Comparison of ENCODE assay signal across 1 cellular context in the genomic region with DNA sequence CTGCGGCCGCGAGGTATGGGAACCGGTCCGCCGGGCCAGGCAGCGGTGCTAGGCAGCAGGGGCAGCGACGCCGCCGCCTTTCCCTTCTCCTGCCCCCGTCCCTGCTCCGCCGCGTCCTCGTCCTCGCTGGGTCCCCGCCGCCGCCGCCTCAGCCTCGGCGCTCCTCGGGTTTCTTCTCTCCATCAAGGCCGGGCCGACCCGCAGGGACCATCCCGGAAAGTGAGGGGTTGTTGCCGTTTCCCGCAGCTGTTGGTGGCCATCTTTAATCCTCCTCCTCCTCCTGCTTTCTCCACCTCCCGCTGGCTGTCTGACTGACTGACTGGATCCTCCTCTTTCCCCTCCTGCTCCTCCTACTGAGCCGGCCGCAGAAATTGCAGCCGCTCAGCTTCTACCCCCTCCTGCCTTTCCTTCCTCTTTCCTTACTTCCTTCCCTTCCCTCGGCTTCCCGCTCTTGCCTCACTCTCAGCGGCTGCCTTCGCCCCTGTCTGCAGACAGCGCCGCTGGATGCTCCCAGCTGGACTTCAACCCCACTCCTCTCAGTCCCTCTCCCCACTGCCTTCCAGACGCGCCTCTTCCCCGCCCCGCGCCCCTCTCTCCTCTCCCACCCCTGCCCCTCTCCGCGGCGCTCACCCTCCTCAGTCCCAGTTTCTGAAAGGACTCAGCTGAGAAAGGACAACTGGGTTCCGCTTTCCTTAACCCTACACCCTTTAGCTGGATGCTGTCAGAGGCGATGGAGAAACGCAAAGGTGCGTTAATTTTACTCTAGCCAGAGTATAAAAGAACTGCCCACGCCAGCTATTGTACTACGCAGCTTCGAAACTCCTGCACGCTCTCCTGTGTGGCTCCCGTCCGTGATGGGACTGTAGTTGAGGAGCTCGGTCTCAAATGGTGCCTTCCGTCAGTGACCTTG.
TF ChIP-seq lines count a peak whose summit lies in the region.

A gene with protein sequence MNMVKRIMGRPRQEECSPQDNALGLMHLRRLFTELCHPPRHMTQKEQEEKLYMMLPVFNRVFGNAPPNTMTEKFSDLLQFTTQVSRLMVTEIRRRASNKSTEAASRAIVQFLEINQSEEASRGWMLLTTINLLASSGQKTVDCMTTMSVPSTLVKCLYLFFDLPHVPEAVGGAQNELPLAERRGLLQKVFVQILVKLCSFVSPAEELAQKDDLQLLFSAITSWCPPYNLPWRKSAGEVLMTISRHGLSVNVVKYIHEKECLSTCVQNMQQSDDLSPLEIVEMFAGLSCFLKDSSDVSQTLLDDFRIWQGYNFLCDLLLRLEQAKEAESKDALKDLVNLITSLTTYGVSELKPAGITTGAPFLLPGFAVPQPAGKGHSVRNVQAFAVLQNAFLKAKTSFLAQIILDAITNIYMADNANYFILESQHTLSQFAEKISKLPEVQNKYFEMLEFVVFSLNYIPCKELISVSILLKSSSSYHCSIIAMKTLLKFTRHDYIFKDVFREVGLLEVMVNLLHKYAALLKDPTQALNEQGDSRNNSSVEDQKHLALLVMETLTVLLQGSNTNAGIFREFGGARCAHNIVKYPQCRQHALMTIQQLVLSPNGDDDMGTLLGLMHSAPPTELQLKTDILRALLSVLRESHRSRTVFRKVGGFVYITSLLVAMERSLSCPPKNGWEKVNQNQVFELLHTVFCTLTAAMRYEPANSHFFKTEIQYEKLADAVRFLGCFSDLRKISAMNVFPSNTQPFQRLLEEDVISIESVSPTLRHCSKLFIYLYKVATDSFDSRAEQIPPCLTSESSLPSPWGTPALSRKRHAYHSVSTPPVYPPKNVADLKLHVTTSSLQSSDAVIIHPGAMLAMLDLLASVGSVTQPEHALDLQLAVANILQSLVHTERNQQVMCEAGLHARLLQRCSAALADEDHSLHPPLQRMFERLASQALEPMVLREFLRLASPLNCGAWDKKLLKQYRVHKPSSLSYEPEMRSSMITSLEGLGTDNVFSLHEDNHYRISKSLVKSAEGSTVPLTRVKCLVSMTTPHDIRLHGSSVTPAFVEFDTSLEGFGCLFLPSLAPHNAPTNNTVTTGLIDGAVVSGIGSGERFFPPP (N-terminal part only) (minus strand): TSS at position 309 of the 910 bp plus-strand sequence. CDS start 106,099 bp downstream, outside the sequence.

TF ChIP-seq in HepG2, 621 proteins besides CTCF, POLR2A, EP300 and RAD21 (continued from another document and continues in another):
- TF ChIP-seq, protein P1, sequence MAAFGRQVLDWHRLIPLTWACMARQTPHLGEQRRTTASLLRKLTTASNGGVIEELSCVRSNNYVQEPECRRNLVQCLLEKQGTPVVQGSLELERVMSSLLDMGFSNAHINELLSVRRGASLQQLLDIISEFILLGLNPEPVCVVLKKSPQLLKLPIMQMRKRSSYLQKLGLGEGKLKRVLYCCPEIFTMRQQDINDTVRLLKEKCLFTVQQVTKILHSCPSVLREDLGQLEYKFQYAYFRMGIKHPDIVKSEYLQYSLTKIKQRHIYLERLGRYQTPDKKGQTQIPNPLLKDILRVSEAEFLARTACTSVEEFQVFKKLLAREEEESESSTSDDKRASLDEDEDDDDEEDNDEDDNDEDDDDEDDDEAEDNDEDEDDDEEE (CRISPR knock-in tag; IDR thresholded peaks at IDR 0.05), result no peak
- TF ChIP-seq, protein P2, sequence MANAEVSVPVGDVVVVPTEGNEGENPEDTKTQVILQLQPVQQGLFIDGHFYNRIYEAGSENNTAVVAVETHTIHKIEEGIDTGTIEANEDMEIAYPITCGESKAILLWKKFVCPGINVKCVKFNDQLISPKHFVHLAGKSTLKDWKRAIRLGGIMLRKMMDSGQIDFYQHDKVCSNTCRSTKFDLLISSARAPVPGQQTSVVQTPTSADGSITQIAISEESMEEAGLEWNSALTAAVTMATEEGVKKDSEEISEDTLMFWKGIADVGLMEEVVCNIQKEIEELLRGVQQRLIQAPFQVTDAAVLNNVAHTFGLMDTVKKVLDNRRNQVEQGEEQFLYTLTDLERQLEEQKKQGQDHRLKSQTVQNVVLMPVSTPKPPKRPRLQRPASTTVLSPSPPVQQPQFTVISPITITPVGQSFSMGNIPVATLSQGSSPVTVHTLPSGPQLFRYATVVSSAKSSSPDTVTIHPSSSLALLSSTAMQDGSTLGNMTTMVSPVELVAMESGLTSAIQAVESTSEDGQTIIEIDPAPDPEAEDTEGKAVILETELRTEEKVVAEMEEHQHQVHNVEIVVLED (CRISPR knock-in tag; IDR thresholded peaks at IDR 0.05; ENCODE audit: borderline replicate concordance), result no peak
- TF ChIP-seq, protein P3, sequence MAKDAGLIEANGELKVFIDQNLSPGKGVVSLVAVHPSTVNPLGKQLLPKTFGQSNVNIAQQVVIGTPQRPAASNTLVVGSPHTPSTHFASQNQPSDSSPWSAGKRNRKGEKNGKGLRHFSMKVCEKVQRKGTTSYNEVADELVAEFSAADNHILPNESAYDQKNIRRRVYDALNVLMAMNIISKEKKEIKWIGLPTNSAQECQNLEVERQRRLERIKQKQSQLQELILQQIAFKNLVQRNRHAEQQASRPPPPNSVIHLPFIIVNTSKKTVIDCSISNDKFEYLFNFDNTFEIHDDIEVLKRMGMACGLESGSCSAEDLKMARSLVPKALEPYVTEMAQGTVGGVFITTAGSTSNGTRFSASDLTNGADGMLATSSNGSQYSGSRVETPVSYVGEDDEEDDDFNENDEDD (CRISPR knock-in tag; IDR thresholded peaks at IDR 0.05; ENCODE audit: borderline replicate concordance), result peak; percentile 45; the same call in 1 of the 2 replicates
- TF ChIP-seq ELF3 (CRISPR knock-in tag; IDR thresholded peaks at IDR 0.05) (no peak; the same call in 1 of the 2 replicates), ZNF24 (IDR thresholded peaks at IDR 0.05) (no peak), ZNF205 (CRISPR knock-in tag; IDR thresholded peaks at IDR 0.05) (peak; percentile 43; the same call in 1 of the 2 replicates), CCAR2 (optimal IDR thresholded peaks at IDR 0.05; ENCODE audit: low read depth, low read length) (no peak), HES4 (CRISPR knock-in tag; IDR thresholded peaks at IDR 0.05; ENCODE audit: borderline replicate concordance) (no peak), SMAD1 (CRISPR knock-in tag; IDR thresholded peaks at IDR 0.05; ENCODE audit: borderline replicate concordance, low read depth) (no peak), POLR2G (IDR thresholded peaks at IDR 0.05; ENCODE audit: low read depth, low read length) (peak; percentile 69), ZSCAN20 (CRISPR knock-in tag; IDR thresholded peaks at IDR 0.05; ENCODE audit: borderline replicate concordance) (no peak), EEA1 (CRISPR knock-in tag; IDR thresholded peaks at IDR 0.05; ENCODE audit: borderline replicate concordance) (no peak), ZNF263 (CRISPR knock-in tag; IDR thresholded peaks at IDR 0.05) (peak; percentile 77; the same call in 1 of the 2 replicates), MAF1 (CRISPR knock-in tag; IDR thresholded peaks at IDR 0.05; ENCODE audit: borderline replicate concordance) (no peak), JUNB (CRISPR knock-in tag; IDR thresholded peaks at IDR 0.05; ENCODE audit: borderline replicate concordance) (no peak), ZNF83 (CRISPR knock-in tag; IDR thresholded peaks at IDR 0.05; ENCODE audit: borderline replicate concordance) (no peak), MED1 (CRISPR knock-in tag; IDR thresholded peaks at IDR 0.05) (no peak), TRIM24 (CRISPR knock-in tag; IDR thresholded peaks at IDR 0.05) (no peak), SMARCE1 (IDR thresholded peaks at IDR 0.05; ENCODE audit: borderline replicate concordance) (no peak), GATA4 (IDR thresholded peaks at IDR 0.05; ENCODE audit: borderline replicate concordance, low read depth) (no peak), ZNF225 (CRISPR knock-in tag; IDR thresholded peaks at IDR 0.05) (no peak), ZNF30 (CRISPR knock-in tag; IDR thresholded peaks at IDR 0.05) (no peak), SRSF1 (optimal IDR thresholded peaks at IDR 0.05; ENCODE audit: low read depth, low read length) (no peak), PHF5A (CRISPR knock-in tag; IDR thresholded peaks at IDR 0.05; ENCODE audit: low read depth, unreplicated experiment) (no peak), ZNF724P (CRISPR knock-in tag; IDR thresholded peaks at IDR 0.05; ENCODE audit: borderline replicate concordance) (no peak; the same call in 1 of the 2 replicates), ZNF598 (CRISPR knock-in tag; IDR thresholded peaks at IDR 0.05; ENCODE audit: borderline replicate concordance) (no peak), ZNF776 (CRISPR knock-in tag; IDR thresholded peaks at IDR 0.05) (no peak)
- TF ChIP-seq, protein P4, sequence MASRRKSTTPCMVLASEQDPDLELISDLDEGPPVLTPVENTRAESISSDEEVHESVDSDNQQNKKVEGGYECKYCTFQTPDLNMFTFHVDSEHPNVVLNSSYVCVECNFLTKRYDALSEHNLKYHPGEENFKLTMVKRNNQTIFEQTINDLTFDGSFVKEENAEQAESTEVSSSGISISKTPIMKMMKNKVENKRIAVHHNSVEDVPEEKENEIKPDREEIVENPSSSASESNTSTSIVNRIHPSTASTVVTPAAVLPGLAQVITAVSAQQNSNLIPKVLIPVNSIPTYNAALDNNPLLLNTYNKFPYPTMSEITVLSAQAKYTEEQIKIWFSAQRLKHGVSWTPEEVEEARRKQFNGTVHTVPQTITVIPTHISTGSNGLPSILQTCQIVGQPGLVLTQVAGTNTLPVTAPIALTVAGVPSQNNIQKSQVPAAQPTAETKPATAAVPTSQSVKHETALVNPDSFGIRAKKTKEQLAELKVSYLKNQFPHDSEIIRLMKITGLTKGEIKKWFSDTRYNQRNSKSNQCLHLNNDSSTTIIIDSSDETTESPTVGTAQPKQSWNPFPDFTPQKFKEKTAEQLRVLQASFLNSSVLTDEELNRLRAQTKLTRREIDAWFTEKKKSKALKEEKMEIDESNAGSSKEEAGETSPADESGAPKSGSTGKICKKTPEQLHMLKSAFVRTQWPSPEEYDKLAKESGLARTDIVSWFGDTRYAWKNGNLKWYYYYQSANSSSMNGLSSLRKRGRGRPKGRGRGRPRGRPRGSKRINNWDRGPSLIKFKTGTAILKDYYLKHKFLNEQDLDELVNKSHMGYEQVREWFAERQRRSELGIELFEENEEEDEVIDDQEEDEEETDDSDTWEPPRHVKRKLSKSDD (CRISPR knock-in tag; IDR thresholded peaks at IDR 0.05; ENCODE audit: low read depth), result no peak
- TF ChIP-seq, protein P5, sequence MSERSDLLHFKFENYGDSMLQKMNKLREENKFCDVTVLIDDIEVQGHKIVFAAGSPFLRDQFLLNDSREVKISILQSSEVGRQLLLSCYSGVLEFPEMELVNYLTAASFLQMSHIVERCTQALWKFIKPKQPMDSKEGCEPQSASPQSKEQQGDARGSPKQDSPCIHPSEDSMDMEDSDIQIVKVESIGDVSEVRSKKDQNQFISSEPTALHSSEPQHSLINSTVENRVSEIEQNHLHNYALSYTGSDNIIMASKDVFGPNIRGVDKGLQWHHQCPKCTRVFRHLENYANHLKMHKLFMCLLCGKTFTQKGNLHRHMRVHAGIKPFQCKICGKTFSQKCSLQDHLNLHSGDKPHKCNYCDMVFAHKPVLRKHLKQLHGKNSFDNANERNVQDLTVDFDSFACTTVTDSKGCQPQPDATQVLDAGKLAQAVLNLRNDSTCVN (CRISPR knock-in tag; IDR thresholded peaks at IDR 0.05; ENCODE audit: borderline replicate concordance), result 0 out of 2 replicates have a peak, but pooled peaks have one; percentile 64
- TF ChIP-seq, protein P6, sequence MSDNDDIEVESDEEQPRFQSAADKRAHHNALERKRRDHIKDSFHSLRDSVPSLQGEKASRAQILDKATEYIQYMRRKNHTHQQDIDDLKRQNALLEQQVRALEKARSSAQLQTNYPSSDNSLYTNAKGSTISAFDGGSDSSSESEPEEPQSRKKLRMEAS (IDR thresholded peaks at IDR 0.05), result peak; percentile 47; the same call in 1 of the 2 replicates
- TF ChIP-seq, protein P7, sequence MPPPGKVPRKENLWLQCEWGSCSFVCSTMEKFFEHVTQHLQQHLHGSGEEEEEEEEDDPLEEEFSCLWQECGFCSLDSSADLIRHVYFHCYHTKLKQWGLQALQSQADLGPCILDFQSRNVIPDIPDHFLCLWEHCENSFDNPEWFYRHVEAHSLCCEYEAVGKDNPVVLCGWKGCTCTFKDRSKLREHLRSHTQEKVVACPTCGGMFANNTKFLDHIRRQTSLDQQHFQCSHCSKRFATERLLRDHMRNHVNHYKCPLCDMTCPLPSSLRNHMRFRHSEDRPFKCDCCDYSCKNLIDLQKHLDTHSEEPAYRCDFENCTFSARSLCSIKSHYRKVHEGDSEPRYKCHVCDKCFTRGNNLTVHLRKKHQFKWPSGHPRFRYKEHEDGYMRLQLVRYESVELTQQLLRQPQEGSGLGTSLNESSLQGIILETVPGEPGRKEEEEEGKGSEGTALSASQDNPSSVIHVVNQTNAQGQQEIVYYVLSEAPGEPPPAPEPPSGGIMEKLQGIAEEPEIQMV (CRISPR knock-in tag; IDR thresholded peaks at IDR 0.05; ENCODE audit: low read depth), result 0 out of 2 replicates have a peak, but pooled peaks have one; percentile 36
- TF ChIP-seq, protein P8, sequence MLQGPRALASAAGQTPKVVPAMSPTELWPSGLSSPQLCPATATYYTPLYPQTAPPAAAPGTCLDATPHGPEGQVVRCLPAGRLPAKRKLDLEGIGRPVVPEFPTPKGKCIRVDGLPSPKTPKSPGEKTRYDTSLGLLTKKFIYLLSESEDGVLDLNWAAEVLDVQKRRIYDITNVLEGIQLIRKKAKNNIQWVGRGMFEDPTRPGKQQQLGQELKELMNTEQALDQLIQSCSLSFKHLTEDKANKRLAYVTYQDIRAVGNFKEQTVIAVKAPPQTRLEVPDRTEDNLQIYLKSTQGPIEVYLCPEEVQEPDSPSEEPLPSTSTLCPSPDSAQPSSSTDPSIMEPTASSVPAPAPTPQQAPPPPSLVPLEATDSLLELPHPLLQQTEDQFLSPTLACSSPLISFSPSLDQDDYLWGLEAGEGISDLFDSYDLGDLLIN (CRISPR knock-in tag; IDR thresholded peaks at IDR 0.05; ENCODE audit: borderline replicate concordance), result no peak
- TF ChIP-seq, protein P9, sequence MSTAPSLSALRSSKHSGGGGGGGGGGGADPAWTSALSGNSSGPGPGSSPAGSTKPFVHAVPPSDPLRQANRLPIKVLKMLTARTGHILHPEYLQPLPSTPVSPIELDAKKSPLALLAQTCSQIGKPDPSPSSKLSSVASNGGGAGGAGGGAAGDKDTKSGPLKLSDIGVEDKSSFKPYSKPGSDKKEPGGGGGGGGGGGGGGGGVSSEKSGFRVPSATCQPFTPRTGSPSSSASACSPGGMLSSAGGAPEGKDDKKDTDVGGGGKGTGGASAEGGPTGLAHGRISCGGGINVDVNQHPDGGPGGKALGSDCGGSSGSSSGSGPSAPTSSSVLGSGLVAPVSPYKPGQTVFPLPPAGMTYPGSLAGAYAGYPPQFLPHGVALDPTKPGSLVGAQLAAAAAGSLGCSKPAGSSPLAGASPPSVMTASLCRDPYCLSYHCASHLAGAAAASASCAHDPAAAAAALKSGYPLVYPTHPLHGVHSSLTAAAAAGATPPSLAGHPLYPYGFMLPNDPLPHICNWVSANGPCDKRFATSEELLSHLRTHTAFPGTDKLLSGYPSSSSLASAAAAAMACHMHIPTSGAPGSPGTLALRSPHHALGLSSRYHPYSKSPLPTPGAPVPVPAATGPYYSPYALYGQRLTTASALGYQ (CRISPR knock-in tag; IDR thresholded peaks at IDR 0.05), result no peak
- TF ChIP-seq, protein P10, sequence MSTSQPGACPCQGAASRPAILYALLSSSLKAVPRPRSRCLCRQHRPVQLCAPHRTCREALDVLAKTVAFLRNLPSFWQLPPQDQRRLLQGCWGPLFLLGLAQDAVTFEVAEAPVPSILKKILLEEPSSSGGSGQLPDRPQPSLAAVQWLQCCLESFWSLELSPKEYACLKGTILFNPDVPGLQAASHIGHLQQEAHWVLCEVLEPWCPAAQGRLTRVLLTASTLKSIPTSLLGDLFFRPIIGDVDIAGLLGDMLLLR (CRISPR knock-in tag; IDR thresholded peaks at IDR 0.05), result no peak
